ENCODE assay signal across 8 cellular contexts in genomic region chr17:1715803-1716075, GRCh38. TPM values are rescaled to one million over a fixed set of nuclear protein-coding genes. Genes with fewer than 3 reads are reported as not detected.
DNase-seq lines count a peak whose midpoint lies in the region; ATAC-seq and TF ChIP-seq lines count a peak whose summit lies in the region.

No MANE protein-coding gene starts in this region.

- H4K8ac ChIP-seq in mesenchymal stem cell (ENCODE audit: low read length), result no peak overlapping the region

- DNase-seq in activated naive CD4-positive, alpha-beta T cell treated with anti-CD3 and anti-CD28 coated beads, Interleukin-2, amount 10 ng/mL, durations not matched to agents 7 days and 5 days, result no peak
- no peak for DNase-seq in activated naive CD4-positive, alpha-beta T cell treated with anti-CD3 and anti-CD28 coated beads, Interleukin-2, amount 50 U/mL, for 16 hours
- no peak for DNase-seq in mesenchymal stem cell
- no peak for DNase-seq in upper lobe of right lung
- no peak for DNase-seq in D341Med (ENCODE audit: low spot score)
- no peak for DNase-seq in NCI-H1694 treated with DMSO at 0.1 percent for 48 hours (lab: John Stamatoyannopoulos, UW)

- no peak overlapping the region for H3K4me2 ChIP-seq in mesenchymal stem cell (ENCODE audit: low read length, poor library complexity, severe bottlenecking)

- H2BK5ac ChIP-seq in mesenchymal stem cell (ENCODE audit: low read depth, low read length, poor library complexity, severe bottlenecking), result peak overlapping the region; percentile 83

- peak overlapping the region in 1 of 2 experiments; percentile 89 for H3K4ac ChIP-seq in mesenchymal stem cell (ENCODE audit: low read depth in 1 of 2, low read length in 2 of 2)

- peaks cover 56% of the 10 kb centered on the region for H3K4me1 Mint-ChIP-seq in activated naive CD4-positive, alpha-beta T cell treated with anti-CD3 and anti-CD28 coated beads, Interleukin-2, amount 10 ng/mL, durations not matched to agents 7 days and 5 days
- peaks cover 62% of the 10 kb centered on the region for H3K4me1 Mint-ChIP-seq in brain

- H3K27ac Mint-ChIP-seq in activated naive CD4-positive, alpha-beta T cell treated with anti-CD3 and anti-CD28 coated beads, Interleukin-2, amount 10 ng/mL, durations not matched to agents 7 days and 5 days, result peak overlapping the region; percentile 71
- H3K27ac Mint-ChIP-seq in brain, result peak overlapping the region in 3 of 5 experiments; percentile 60 to 100 (median 80)

- H2AK5ac ChIP-seq in mesenchymal stem cell (ENCODE audit: low read length, severe bottlenecking), result no peak overlapping the region

- H3K27me3 ChIP-seq in mesenchymal stem cell (ENCODE audit: control insufficient read depth in 1 of 2, insufficient read depth in 1 of 2, low read length in 2 of 2), result no peaks in the 10 kb centered on the region
- H3K27me3 ChIP-seq in upper lobe of right lung, result no peaks in the 10 kb centered on the region

- peaks cover 46% of the 10 kb centered on the region for H3K27me3 Mint-ChIP-seq in activated naive CD4-positive, alpha-beta T cell treated with anti-CD3 and anti-CD28 coated beads, Interleukin-2, amount 10 ng/mL, durations not matched to agents 7 days and 5 days
- peaks cover 34% of the 10 kb centered on the region for H3K27me3 Mint-ChIP-seq in brain

- H3K9me3 ChIP-seq in mesenchymal stem cell (ENCODE audit: control insufficient read depth, low read length) (no peaks in the 10 kb centered on the region), upper lobe of right lung (no peaks in the 10 kb centered on the region)

- H2BK15ac ChIP-seq in mesenchymal stem cell (ENCODE audit: low read depth, poor library complexity, severe bottlenecking), result peak overlapping the region; percentile 92

- TF ChIP-seq CTCF in brain (conservative IDR thresholded peaks at IDR 0.05) (no peak), upper lobe of right lung (IDR thresholded peaks at IDR 0.05) (no peak)

- 3% methylated on average over 10 of the region's 23 CpGs for WGBS in mesenchymal stem cell

- H3K23ac ChIP-seq in mesenchymal stem cell (ENCODE audit: low read length in 2 of 2), result peak overlapping the region in 1 of 2 experiments; percentile 83

- ATAC-seq in upper lobe of right lung (no peak), HG03521 (IDR thresholded peaks at IDR 0.05; ENCODE audit: unreplicated experiment) (no peak)

- peak overlapping the region; percentile 93 for H3K9ac ChIP-seq in mesenchymal stem cell (ENCODE audit: low read length)

- H2BK12ac ChIP-seq in mesenchymal stem cell (ENCODE audit: low read length in 2 of 2), result peak overlapping the region in 1 of 2 experiments; percentile 21

- peak overlapping the region in 1 of 2 experiments; percentile 98 for H3K14ac ChIP-seq in mesenchymal stem cell (ENCODE audit: low read length in 2 of 2)

- H2BK120ac ChIP-seq in mesenchymal stem cell (ENCODE audit: low read depth, low read length), result peak overlapping the region; percentile 98

- CTCF ChIA-PET in activated naive CD4-positive, alpha-beta T cell treated with anti-CD3 and anti-CD28 coated beads, Interleukin-2, amount 10 ng/mL, durations not matched to agents 7 days and 5 days (lab: Charles Lee), result no interaction called here

- no peak overlapping the region for H4K91ac ChIP-seq in mesenchymal stem cell (ENCODE audit: low read length)

- H2AFZ ChIP-seq in mesenchymal stem cell (ENCODE audit: low read depth, low read length), result peak overlapping the region; percentile 18

- H3K36me3 ChIP-seq in mesenchymal stem cell (ENCODE audit: control insufficient read depth in 1 of 2, insufficient read depth in 2 of 2, low read depth in 1 of 2, low read length in 2 of 2), result peaks cover 33 to 35% of the 10 kb centered on the region in 2 experiments
- H3K36me3 ChIP-seq in upper lobe of right lung, result peaks cover 32% of the 10 kb centered on the region

- no peaks in the 10 kb centered on the region for H3K9me3 Mint-ChIP-seq in activated naive CD4-positive, alpha-beta T cell treated with anti-CD3 and anti-CD28 coated beads, Interleukin-2, amount 10 ng/mL, durations not matched to agents 7 days and 5 days
- no peaks in the 10 kb centered on the region for H3K9me3 Mint-ChIP-seq in brain

- peak overlapping the region; percentile 81 to 99 for H3K18ac ChIP-seq in mesenchymal stem cell (ENCODE audit: low read depth in 1 of 2, low read length in 2 of 2)

- peaks cover 5% of the 10 kb centered on the region for H3K79me1 ChIP-seq in mesenchymal stem cell (replicated peaks; ENCODE audit: low read length, poor library complexity, severe bottlenecking)

- peaks cover 17% of the 10 kb centered on the region for H3K36me3 Mint-ChIP-seq in activated naive CD4-positive, alpha-beta T cell treated with anti-CD3 and anti-CD28 coated beads, Interleukin-2, amount 10 ng/mL, durations not matched to agents 7 days and 5 days
- peaks cover 14% of the 10 kb centered on the region for H3K36me3 Mint-ChIP-seq in brain

- intact Hi-C loops in upper lobe of right lung (cut with DNase I), result loop anchor here (10.0 kb wide), 2 partner anchors 69 to 109 kb away; partner anchors contain the start of gene SMYD4

- peak overlapping the region; percentile 90 for H3K4me3 Mint-ChIP-seq in activated naive CD4-positive, alpha-beta T cell treated with anti-CD3 and anti-CD28 coated beads, Interleukin-2, amount 10 ng/mL, durations not matched to agents 7 days and 5 days
- peak overlapping the region; percentile 88 to 96 (median 94) for H3K4me3 Mint-ChIP-seq in brain

- H3K27ac ChIP-seq in mesenchymal stem cell (ENCODE audit: low read length, poor library complexity, severe bottlenecking) (peak overlapping the region; percentile 88), upper lobe of right lung (peak overlapping the region; percentile 98)

- H3K4me3 ChIP-seq in mesenchymal stem cell (ENCODE audit: insufficient read depth in 1 of 2, low read depth in 1 of 2, low read length in 2 of 2) (peak overlapping the region; percentile 85 to 92), upper lobe of right lung (peak overlapping the region; percentile 90)

- H3K4me1 ChIP-seq in mesenchymal stem cell (ENCODE audit: control insufficient read depth, insufficient read depth, low read depth, low read length), result peaks cover 32% of the 10 kb centered on the region
- H3K4me1 ChIP-seq in upper lobe of right lung, result peaks cover 50% of the 10 kb centered on the region

RNA-seq across cellular contexts. Expression of gene TLCD2, which starts 5.6 kb away (rescaled TPM):
- 0.27 TPM for polyA plus RNA-seq in brain (ENCODE audit: insufficient read depth, low read depth, low replicate concordance)
- polyA plus RNA-seq in mesenchymal stem cell (2013, experiment 1 of 2), result 5.7 TPM
- polyA plus RNA-seq in mesenchymal stem cell (2013, experiment 2 of 2), result 5.4 TPM
- 12.7 TPM for total RNA-seq in upper lobe of right lung

RNA-seq across cellular contexts. Expression of gene WDR81, which starts 8.8 kb away (rescaled TPM):
- 12.5 TPM for polyA plus RNA-seq in brain (ENCODE audit: insufficient read depth, low read depth, low replicate concordance)
- 15.3 TPM for polyA plus RNA-seq in mesenchymal stem cell (2013, experiment 1 of 2)
- polyA plus RNA-seq in mesenchymal stem cell (2013, experiment 2 of 2), result 15.6 TPM
- total RNA-seq in upper lobe of right lung, result 43.9 TPM

RNA-seq across cellular contexts. Expression of gene SERPINF2, which starts 26.9 kb away (rescaled TPM):
- 0.24 TPM for polyA plus RNA-seq in brain (ENCODE audit: insufficient read depth, low read depth, low replicate concordance)
- polyA plus RNA-seq in mesenchymal stem cell (2013, experiment 1 of 2), result 0.03 TPM
- polyA plus RNA-seq in mesenchymal stem cell (2013, experiment 2 of 2), result 0.01 TPM
- 21.6 TPM for total RNA-seq in upper lobe of right lung

RNA-seq across cellular contexts. Expression of gene PRPF8, which starts 31.1 kb away (rescaled TPM):
- 418 TPM for polyA plus RNA-seq in brain (ENCODE audit: insufficient read depth, low read depth, low replicate concordance)
- 89.1 TPM for polyA plus RNA-seq in mesenchymal stem cell (2013, experiment 1 of 2)
- polyA plus RNA-seq in mesenchymal stem cell (2013, experiment 2 of 2), result 80.8 TPM
- total RNA-seq in upper lobe of right lung, result 263 TPM

RNA-seq across cellular contexts. Expression of gene SERPINF1, which starts 46.1 kb away (rescaled TPM):
- 31.9 TPM for polyA plus RNA-seq in brain (ENCODE audit: insufficient read depth, low read depth, low replicate concordance)
- 83.0 TPM for polyA plus RNA-seq in mesenchymal stem cell (2013, experiment 1 of 2)
- polyA plus RNA-seq in mesenchymal stem cell (2013, experiment 2 of 2), result 81.2 TPM
- total RNA-seq in upper lobe of right lung, result 119 TPM
